ENCODE assay signal across 15 cellular contexts in genomic region chr9:7912037-7912535, GRCh38.
DNase-seq lines count a peak whose midpoint lies in the region; ATAC-seq and TF ChIP-seq lines count a peak whose summit lies in the region.
"Had no signal": no experiment of that assay in that cellular context is flagged by ENCODE, and none has a peak within 500 bp of the region (broad histone marks: within the 10 kb centered on the region; RNA-seq: fewer than 3 reads in every experiment).

No MANE protein-coding gene starts in this region.

- H3K4me1 ChIP-seq in right cardiac atrium (ENCODE audit: control insufficient read depth, insufficient read depth, low read length) (no peaks in the 10 kb centered on the region), gastroesophageal sphincter (no peaks in the 10 kb centered on the region)

- H3K4me3 ChIP-seq in right cardiac atrium (ENCODE audit: low read length) = no peak overlapping the region
- no peak overlapping the region for H3K4me3 ChIP-seq in gastroesophageal sphincter
- H3K4me3 ChIP-seq: BLaER1, GM23248 had no signal

- no peaks in the 10 kb centered on the region for H3K36me3 ChIP-seq in gastroesophageal sphincter
- H3K36me3 ChIP-seq: BLaER1 had no signal

- in situ Hi-C loops in SK-MEL-5 (cut with HindIII; ENCODE audit: low pct_unique_long_range_greater_than_20kb, low sequenced_read_pairs) = no loop called here

- TF ChIP-seq POLR2A in gastroesophageal sphincter (IDR thresholded peaks at IDR 0.05) = no peak

- ATAC-seq in Right ventricle myocardium superior (ENCODE audit: poor library complexity) = peak; percentile 44
- ATAC-seq in right cardiac atrium = no peak
- ATAC-seq in gastroesophageal sphincter = peak; percentile 33
- ATAC-seq in GM19455 (IDR thresholded peaks at IDR 0.05; ENCODE audit: unreplicated experiment) = no peak
- ATAC-seq in HG02884 (IDR thresholded peaks at IDR 0.05; ENCODE audit: unreplicated experiment) = no peak

- H3K27ac ChIP-seq in right cardiac atrium (ENCODE audit: low read length) (no peak overlapping the region), gastroesophageal sphincter (no peak overlapping the region)
- H3K27ac ChIP-seq: BLaER1, GM23248, HL-60 had no signal

- intact Hi-C loops in Right ventricle myocardium superior (cut with DNase I) = no loop called here
- intact Hi-C loops in right cardiac atrium (cut with DNase I) = no loop called here

- no peak for TF ChIP-seq CTCF in gastroesophageal sphincter (IDR thresholded peaks at IDR 0.05)

- H3K9me3 ChIP-seq in right cardiac atrium (ENCODE audit: control insufficient read depth, low read length) (no peaks in the 10 kb centered on the region), gastroesophageal sphincter (no peaks in the 10 kb centered on the region)
- H3K9me3 ChIP-seq: BLaER1 had no signal

- DNase-seq in Right ventricle myocardium superior = no peak
- DNase-seq in right cardiac atrium = no peak
- DNase-seq in SK-MEL-5 (ENCODE audit: low read depth, low spot score) = peak; percentile 68
- DNase-seq in DMS114 treated with DMSO at 0.1 percent for 48 hours (lab: John Stamatoyannopoulos, UW; ENCODE audit: unreplicated experiment) = no peak
- DNase-seq: 8988T; Calu3; CD4-positive, alpha-beta memory T cell; DMS53; GM23248; HCEC 1CT had no signal

- no peak for TF ChIP-seq EP300 in gastroesophageal sphincter (IDR thresholded peaks at IDR 0.05)

- H3K27me3 ChIP-seq in right cardiac atrium (ENCODE audit: control insufficient read depth, insufficient read depth) (no peaks in the 10 kb centered on the region), gastroesophageal sphincter (no peaks in the 10 kb centered on the region)
- H3K27me3 ChIP-seq: BLaER1 had no signal

Comparison
In these comparisons a context has a peak if more than half of its experiments do, and no peak if none do; other contexts are left out.
1. ATAC-seq: peak in Right ventricle myocardium superior (single experiment) and gastroesophageal sphincter (single experiment); none in right cardiac atrium (0 of 2), GM19455 (single experiment) and HG02884 (single experiment).